8 cellular contexts compared by ENCODE assay signal in the genomic region with DNA sequence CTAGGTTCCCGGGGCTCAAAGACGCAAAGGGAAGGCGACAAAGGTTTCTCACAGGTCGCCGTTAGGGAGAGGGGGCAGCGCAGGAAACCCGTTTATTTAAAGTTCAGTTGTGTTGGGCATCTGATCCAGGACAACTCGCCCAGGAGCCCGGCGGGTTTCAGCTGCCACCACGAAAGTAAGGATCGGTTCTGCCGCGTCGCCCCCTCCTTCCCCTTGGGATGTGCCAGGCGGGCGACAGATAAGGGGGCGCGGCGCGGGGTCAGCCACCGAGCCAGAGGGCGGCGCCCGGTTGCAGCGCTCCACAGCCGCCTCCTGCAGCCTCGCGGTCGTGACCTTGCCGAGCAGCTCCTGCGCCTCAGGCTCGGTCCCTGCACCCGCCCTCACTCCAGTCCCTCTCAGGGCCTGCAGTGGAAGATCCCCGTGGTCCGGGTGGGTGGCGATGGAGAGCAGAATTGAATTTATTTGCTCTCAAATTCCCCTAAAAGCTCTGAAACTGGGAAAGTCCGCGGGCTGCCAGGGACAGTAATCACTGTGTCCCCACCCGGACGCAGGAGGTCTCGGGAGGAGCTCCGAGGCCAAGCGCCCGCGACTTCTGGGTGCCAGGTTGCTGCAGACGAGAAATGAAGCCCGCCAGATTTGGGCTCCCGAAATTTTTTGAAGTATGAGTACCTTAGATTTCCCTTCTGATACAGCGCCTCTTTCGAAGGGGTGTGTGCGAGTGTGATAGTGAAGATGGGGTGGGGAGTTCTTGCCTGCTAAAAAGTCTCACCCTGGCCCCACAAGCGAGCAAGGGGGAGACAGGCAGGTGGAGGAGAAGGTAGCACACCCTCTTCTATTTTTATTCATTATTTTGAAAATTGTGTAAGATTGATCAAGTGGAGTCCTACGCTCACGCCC. TPM values are rescaled to one million over a fixed set of nuclear protein-coding genes. Genes with fewer than 3 reads are reported as not detected.
DNase-seq lines count a peak whose midpoint lies in the region; ATAC-seq and TF ChIP-seq lines count a peak whose summit lies in the region.

No MANE protein-coding gene starts in this region.

- peaks cover 10% of the 10 kb centered on the region for H3K4me1 ChIP-seq in colonic mucosa
- peaks cover 10 to 11% of the 10 kb centered on the region in 2 donors for H3K4me1 ChIP-seq in lung (ENCODE audit: control insufficient read depth in 2 of 2, insufficient read depth in 2 of 2, low read length in 2 of 2)
- H3K4me1 ChIP-seq in thyroid gland: peaks cover 45 to 55% of the 10 kb centered on the region in 2 donors

- no peak for DNase-seq in AG10803 (ENCODE audit: low read depth)
- DNase-seq in NAMALWA (ENCODE audit: low spot score): peak; percentile 29
- DNase-seq in colonic mucosa: peak; percentile 61
- DNase-seq in lung (ENCODE audit: low spot score): no peak
- DNase-seq in thyroid gland: peak; percentile 58 to 59
- DNase-seq in NCI-H774 (lab: John Stamatoyannopoulos, UW): no peak

- H3K27me3 ChIP-seq in colonic mucosa (no peaks in the 10 kb centered on the region), lung (ENCODE audit: control insufficient read depth, insufficient read depth) (no peaks in the 10 kb centered on the region), thyroid gland (no peaks in the 10 kb centered on the region)

- intact Hi-C loops in colonic mucosa (cut with DNase I): loop anchor here (5.0 to 10.0 kb wide), 2 partner anchors 398 to 531 kb away; no protein-coding TSS in a partner anchor
- intact Hi-C loops in thyroid gland (cut with DNase I): loop anchor here (2.0 to 5.0 kb wide), 3 partner anchors 29 to 398 kb away; a partner anchor contains a TSS

- H3K36me3 ChIP-seq in colonic mucosa (no peaks in the 10 kb centered on the region), lung (ENCODE audit: control insufficient read depth in 2 of 2, insufficient read depth in 2 of 2, low read length in 2 of 2) (no peaks in the 10 kb centered on the region), thyroid gland (no peaks in the 10 kb centered on the region)

- peak overlapping the region; percentile 45 to 74 for H3K9ac ChIP-seq in colonic mucosa (ENCODE audit: low read depth in 2 of 2, low read length in 2 of 2)

- H3K4me3 ChIP-seq in AG10803 (ENCODE audit: low read length) (peak overlapping the region; percentile 33), colonic mucosa (peak overlapping the region; percentile 33), lung (peak overlapping the region; percentile 36), thyroid gland (replicated peaks in 1 of 3) (peak overlapping the region in 2 of 3 donors; percentile 28 to 39)

- WGBS in lung, 2 donors: 10 to 13% methylated on average over 46 to 55 of the region's 55 CpGs
- WGBS in thyroid gland, 2 donors: 39 to 43% methylated on average over 20 to 29 of the region's 55 CpGs

- TF ChIP-seq CTCF in AG10803 (conservative IDR thresholded peaks at IDR 0.05; ENCODE audit: low read length): no peak
- TF ChIP-seq CTCF in colonic mucosa (IDR thresholded peaks at IDR 0.05): no peak
- no peak for TF ChIP-seq CTCF in lung (IDR thresholded peaks at IDR 0.05; ENCODE audit: control extremely low read depth, extremely low read depth)
- no peak for TF ChIP-seq CTCF in thyroid gland (IDR thresholded peaks at IDR 0.05)

- no peak for TF ChIP-seq POLR2A in thyroid gland (IDR thresholded peaks at IDR 0.05)

- H3K27ac ChIP-seq in colonic mucosa (peak overlapping the region; percentile 73), lung (ENCODE audit: low read depth in 1 of 2, low read length in 1 of 2) (peak overlapping the region; percentile 48 to 92), thyroid gland (peak overlapping the region; percentile 96 to 99 (median 98))

- no peak for ATAC-seq in lung (ENCODE audit: insufficient read depth, low FRiP score)
- ATAC-seq in GM18873 (IDR thresholded peaks at IDR 0.05; ENCODE audit: low FRiP score, unreplicated experiment): no peak
- no peak for ATAC-seq in HG02798 (IDR thresholded peaks at IDR 0.05; ENCODE audit: poor library complexity, unreplicated experiment)

- H3K9me3 ChIP-seq in colonic mucosa (no peaks in the 10 kb centered on the region), lung (ENCODE audit: control insufficient read depth in 2 of 2, insufficient read depth in 1 of 2, low read length in 1 of 2) (no peaks in the 10 kb centered on the region), thyroid gland (no peaks in the 10 kb centered on the region)

RNA-seq across cellular contexts. Expression of a gene that starts 28.4 kb away (rescaled TPM):
- 10 to 100 TPM; 36.0 to 44.2 TPM for total RNA-seq in colonic mucosa
- 10 to 100 TPM; 60.9 to 63.4 TPM for total RNA-seq in lung
- 1 to 10 TPM; 3.0 to 7.5 TPM for polyA plus RNA-seq in lung
- total RNA-seq in thyroid gland: 100 to 1,000 TPM; 105 to 149 (median 118) TPM

Comparison
In these comparisons a context has a peak if more than half of its experiments do, and no peak if none do; other contexts are left out.
1. DNase-seq: peak in NAMALWA (single experiment), colonic mucosa (single experiment) and thyroid gland (2 of 2); none in AG10803 (single experiment), lung (single experiment) and NCI-H774 (single experiment).
2. Peak in every context shown above with its lines, with median percentiles within 50 percentile points of each other: H3K4me3 ChIP-seq and H3K27ac ChIP-seq.